Comparison of ENCODE assay signal across 21 cellular contexts in the genomic region with DNA sequence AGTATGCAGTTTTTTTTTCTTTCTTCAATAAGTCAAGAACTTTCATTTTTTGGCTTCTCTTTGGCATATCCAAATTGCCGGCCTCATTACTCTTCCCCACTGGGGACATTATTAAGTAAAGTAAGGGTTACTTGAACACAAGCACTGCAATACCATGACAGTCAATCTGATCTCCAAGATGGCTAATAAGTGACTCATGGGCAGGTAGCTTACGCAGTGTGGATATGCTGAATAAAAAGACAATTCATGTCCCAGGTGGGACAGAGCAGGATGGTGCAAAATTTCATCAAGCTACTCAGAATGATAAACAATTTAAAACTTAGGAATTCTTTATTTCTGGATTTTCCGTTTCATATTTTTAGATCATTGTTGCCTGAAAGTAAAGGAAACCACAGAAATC.
DNase-seq lines count a peak whose midpoint lies in the region; ATAC-seq, FAIRE-seq and TF ChIP-seq lines count a peak whose summit lies in the region.
"Had no signal": no experiment of that assay in that cellular context is flagged by ENCODE, and none has a peak within 500 bp of the region (broad histone marks: within the 10 kb centered on the region; RNA-seq: fewer than 3 reads in every experiment).

No MANE protein-coding gene starts in this region.

- H3K9me3 ChIP-seq in mammary epithelial cell (replicated peaks; ENCODE audit: insufficient read depth, low read length) = no peaks in the 10 kb centered on the region
- no peaks in the 10 kb centered on the region for H3K9me3 ChIP-seq in breast epithelium
- no peaks in the 10 kb centered on the region for H3K9me3 ChIP-seq in keratinocyte (ENCODE audit: control insufficient read depth, low read depth, low read length)
- H3K9me3 ChIP-seq: BLaER1, Caco-2 had no signal

- no peak overlapping the region for H3K4me3 ChIP-seq in mammary epithelial cell (replicated peaks in 1 of 3; ENCODE audit: insufficient read depth in 1 of 3, low read depth in 2 of 3, low read length in 3 of 3)
- no peak overlapping the region for H3K4me3 ChIP-seq in breast epithelium
- H3K4me3 ChIP-seq in keratinocyte (ENCODE audit: control insufficient read depth in 2 of 3, extremely low read depth in 1 of 3, insufficient read depth in 2 of 3, low read depth in 1 of 3, low read length in 3 of 3) = no peak overlapping the region
- H3K4me3 ChIP-seq: BLaER1, GM23338 had no signal

- peak; percentile 79 for FAIRE-seq in keratinocyte (lab: Jason Lieb, UNC)
- FAIRE-seq: A204.1, G401.6, GM12892 had no signal

- no peaks in the 10 kb centered on the region for H3K79me2 ChIP-seq in mammary epithelial cell (ENCODE audit: insufficient read depth, low read length)
- no peaks in the 10 kb centered on the region for H3K79me2 ChIP-seq in keratinocyte (ENCODE audit: control insufficient read depth, insufficient read depth, low read length)

- WGBS in mammary epithelial cell (ENCODE audit: low coverage, missing lambda C conversion rate) = 82% methylated on average over 3 of the region's 3 CpGs

- H2AFZ ChIP-seq in mammary epithelial cell (ENCODE audit: low read depth, low read length) (no peak overlapping the region), keratinocyte (ENCODE audit: control insufficient read depth, low read length) (no peak overlapping the region)
- H2AFZ ChIP-seq: GM23338 had no signal

- no peaks in the 10 kb centered on the region for H4K20me1 ChIP-seq in mammary epithelial cell (ENCODE audit: insufficient read depth, low read length)
- no peaks in the 10 kb centered on the region for H4K20me1 ChIP-seq in keratinocyte (ENCODE audit: control insufficient read depth, extremely low read depth, insufficient read depth, low read length)
- H4K20me1 ChIP-seq: BLaER1 had no signal

- H3K27me3 ChIP-seq in mammary epithelial cell (ENCODE audit: insufficient read depth, low read length) (no peaks in the 10 kb centered on the region), breast epithelium (no peaks in the 10 kb centered on the region), keratinocyte (ENCODE audit: control insufficient read depth, extremely low read depth, insufficient read depth, low read length) (no peaks in the 10 kb centered on the region)
- H3K27me3 ChIP-seq: BLaER1 had no signal

- POLR2A ChIA-PET in HEK293T (lab: Yijun Ruan, JAX) = no interaction called here

- TF ChIP-seq CTCF in mammary epithelial cell (conservative IDR thresholded peaks at IDR 0.05 in 1 of 2, IDR thresholded peaks at IDR 0.05 in 1 of 2; ENCODE audit: extremely low read depth in 1 of 2, insufficient read depth in 1 of 2, low read depth in 1 of 2, low read length in 2 of 2) (no peak), breast epithelium (IDR thresholded peaks at IDR 0.05) (no peak), keratinocyte (optimal IDR thresholded peaks at IDR 0.05 in 1 of 3, IDR thresholded peaks at IDR 0.05 in 1 of 3, conservative IDR thresholded peaks at IDR 0.05 in 1 of 3; ENCODE audit: extremely low read depth in 1 of 3, insufficient read depth in 2 of 3, low read length in 3 of 3) (no peak)

- CTCF ChIA-PET in mammary epithelial cell (lab: Charles Lee; ENCODE audit: low non-redundant PET) (no interaction called here), HEK293T (lab: Yijun Ruan, JAX) (no interaction called here)

- ATAC-seq in GM18858 (IDR thresholded peaks at IDR 0.05; ENCODE audit: unreplicated experiment) = no peak
- ATAC-seq: CD8-positive, alpha-beta T cell; GM23338 had no signal

- intact Hi-C loops in mammary epithelial cell (cut with micrococcal nuclease) = loop anchor here (2.0 kb wide), 1 partner anchor 135 kb away; no protein-coding TSS in a partner anchor
- intact Hi-C loops in breast epithelium (cut with DNase I; ENCODE audit: low total_unique reads) = no loop called here

- H3K9ac ChIP-seq in mammary epithelial cell (ENCODE audit: insufficient read depth, low read length) = no peak overlapping the region
- H3K9ac ChIP-seq in keratinocyte (ENCODE audit: control insufficient read depth, extremely low read depth, insufficient read depth, low read length) = no peak overlapping the region
- H3K9ac ChIP-seq: BLaER1 had no signal

- peaks cover 27% of the 10 kb centered on the region for H3K4me1 ChIP-seq in mammary epithelial cell (ENCODE audit: insufficient read depth, low read length)
- H3K4me1 ChIP-seq in breast epithelium = peaks cover 0 to 5% of the 10 kb centered on the region in 2 donors
- peaks cover 27% of the 10 kb centered on the region for H3K4me1 ChIP-seq in keratinocyte (ENCODE audit: control insufficient read depth, extremely low read depth, insufficient read depth, low read length)

- TF ChIP-seq POLR2A in breast epithelium (IDR thresholded peaks at IDR 0.05) = no peak

- DNase-seq in mammary epithelial cell = peak; percentile 38
- no peak for DNase-seq in breast epithelium (ENCODE audit: low spot score in 2 of 2)
- no peak for DNase-seq in epithelial cell of prostate (ENCODE audit: low read depth, low spot score)
- no peak for DNase-seq in keratinocyte (ENCODE audit: low read depth, low spot score)
- no peak for DNase-seq in HEK293T (ENCODE audit: extremely low spot score)
- no peak for DNase-seq in HK-2 (ENCODE audit: unreplicated experiment)
- DNase-seq: Caco-2; CD4-positive, CD25-positive, alpha-beta regulatory T cell; CD8-positive, alpha-beta T cell; DMS153; DND-41; H9; HFFc6 had no signal

- H3K9me1 ChIP-seq in keratinocyte (ENCODE audit: control insufficient read depth, extremely low read depth, insufficient read depth, low read length) = no peaks in the 10 kb centered on the region

- H3K27ac ChIP-seq in mammary epithelial cell (ENCODE audit: insufficient read depth, low read depth, low read length) (peak overlapping the region; percentile 69), breast epithelium (no peak overlapping the region), epithelial cell of prostate (peak overlapping the region; percentile 92), keratinocyte (ENCODE audit: control insufficient read depth, insufficient read depth, low read length) (peak overlapping the region; percentile 65)
- H3K27ac ChIP-seq: 22Rv1, BLaER1, C4-2B had no signal

- peak overlapping the region; percentile 46 for H3K4me2 ChIP-seq in mammary epithelial cell (ENCODE audit: insufficient read depth, low read depth, low read length)
- peak overlapping the region; percentile 62 for H3K4me2 ChIP-seq in keratinocyte (ENCODE audit: control insufficient read depth, extremely low read depth, insufficient read depth, low read depth, low read length)
- H3K4me2 ChIP-seq: BLaER1, GM23338 had no signal

- BruUV-seq in mammary epithelial cell (replicated peaks; lab: Mats Ljungman, UMichigan) = no TSS peak

- in situ Hi-C loops in mammary epithelial cell (cut with MboI; ENCODE audit: low sequenced_read_pairs in 2 of 2) = no loop called here

- dilution Hi-C loops in mammary epithelial cell (cut with HindIII; ENCODE audit: low sequenced_read_pairs) = no loop called here
- dilution Hi-C loops in keratinocyte (cut with MboI; ENCODE audit: extremely low pct_ligation_motif_present, low sequenced_read_pairs) = no loop called here

- no peaks in the 10 kb centered on the region for H3K36me3 ChIP-seq in mammary epithelial cell (ENCODE audit: insufficient read depth, low read length)
- H3K36me3 ChIP-seq in breast epithelium = no peaks in the 10 kb centered on the region
- H3K36me3 ChIP-seq in keratinocyte (ENCODE audit: control insufficient read depth in 2 of 2, extremely low read depth in 1 of 2, insufficient read depth in 2 of 2, low read length in 2 of 2) = no peaks in the 10 kb centered on the region
- H3K36me3 ChIP-seq: BLaER1 had no signal

TF ChIP-seq in HEK293T, 16 proteins besides CTCF, POLR2A, EP300 and RAD21:
- TF ChIP-seq TARDBP (IDR thresholded peaks at IDR 0.05) = no peak
TF ChIP-seq in HEK293T: peak in this region for 0.

Comparison
In these comparisons a context has a peak if more than half of its experiments do, and no peak if none do; other contexts are left out.
1. H3K27ac ChIP-seq: peak in mammary epithelial cell (single experiment), epithelial cell of prostate (single experiment) and keratinocyte (single experiment); none in breast epithelium (0 of 2).